Comparison of ENCODE assay signal across 1 cellular context in genomic region chr15:99732711-99733267, GRCh38.
TF ChIP-seq lines count a peak whose summit lies in the region.

No MANE protein-coding gene starts in this region.

TF ChIP-seq in GM23338, 12 proteins besides CTCF, POLR2A, EP300 and RAD21 (continued from another document):
- TF ChIP-seq ZNF462 (CRISPR knock-in tag; IDR thresholded peaks at IDR 0.05), result no peak
- TF ChIP-seq ETS1 (IDR thresholded peaks at IDR 0.05), result no peak
TF ChIP-seq in GM23338: peak in this region for 0.
